In genomic region chr18:58309099-58309498, GRCh38 we compare ENCODE assay signal across 16 cellular contexts.
A peak's percentile ranks its signal among the peaks of the same experiment; 100 is the strongest.
DNase-seq lines count a peak whose midpoint lies in the region; ATAC-seq and TF ChIP-seq lines count a peak whose summit lies in the region.
"Had no signal": no experiment of that assay in that cellular context is flagged by ENCODE, and none has a peak within 500 bp of the region (broad histone marks: within the 10 kb centered on the region; RNA-seq: fewer than 3 reads in every experiment).

No MANE protein-coding gene starts in this region.

- H2BK15ac ChIP-seq in neuronal stem cell (ENCODE audit: low read length) = no peak overlapping the region

- H3K4me3 ChIP-seq in left ventricle myocardium inferior = no peak overlapping the region
- no peak overlapping the region for H3K4me3 ChIP-seq in neuronal stem cell (ENCODE audit: low read length in 2 of 2)
- H3K4me3 ChIP-seq in vagina = no peak overlapping the region

- H2BK5ac ChIP-seq in neuronal stem cell (ENCODE audit: low read length) = no peak overlapping the region

- peaks cover 3% of the 10 kb centered on the region for H3K79me1 ChIP-seq in neuronal stem cell (ENCODE audit: low read depth, low read length)

- H3K36me3 Mint-ChIP-seq in glutamatergic neuron (ENCODE audit: unreplicated experiment) = peaks cover 4% of the 10 kb centered on the region

- H3K27me3 Mint-ChIP-seq in glutamatergic neuron (ENCODE audit: unreplicated experiment) = peaks cover 2% of the 10 kb centered on the region

- H3K14ac ChIP-seq in neuronal stem cell (ENCODE audit: low read length) = peak overlapping the region; percentile 59

- H2AFZ ChIP-seq in neuronal stem cell (ENCODE audit: low read length) = no peak overlapping the region

- no peak for TF ChIP-seq POLR2A in vagina (IDR thresholded peaks at IDR 0.05)

- H2BK120ac ChIP-seq in neuronal stem cell (ENCODE audit: low read depth, low read length) = no peak overlapping the region

- ATAC-seq in Right ventricle myocardium inferior = no peak
- ATAC-seq in HG03039 (IDR thresholded peaks at IDR 0.05; ENCODE audit: unreplicated experiment) = no peak

- H3K27ac ChIP-seq in left ventricle myocardium inferior (replicated peaks) (peak overlapping the region; percentile 82), neuronal stem cell (replicated peaks; ENCODE audit: low read length) (no peak overlapping the region), vagina (peak overlapping the region; percentile 13)

- peak overlapping the region; percentile 68 for H3K27ac Mint-ChIP-seq in glutamatergic neuron (ENCODE audit: unreplicated experiment)

- intact Hi-C loops in left ventricle myocardium inferior (cut with micrococcal nuclease) = no loop called here
- intact Hi-C loops in Right ventricle myocardium inferior (cut with DNase I) = no loop called here
- intact Hi-C loops in vagina (cut with DNase I) = no loop called here

- peak overlapping the region; percentile 35 for H4K91ac ChIP-seq in neuronal stem cell (ENCODE audit: low read depth, low read length, poor library complexity)

- H3K9me3 ChIP-seq in left ventricle myocardium inferior (replicated peaks) = peaks cover 12% of the 10 kb centered on the region
- peaks cover 2 to 8% of the 10 kb centered on the region in 2 donors for H3K9me3 ChIP-seq in neuronal stem cell (replicated peaks in 1 of 2; ENCODE audit: control insufficient read depth in 2 of 2, insufficient read depth in 1 of 2, low read depth in 1 of 2, low read length in 2 of 2)
- no peaks in the 10 kb centered on the region for H3K9me3 ChIP-seq in vagina

- H3K4me1 ChIP-seq in left ventricle myocardium inferior (peaks cover 75% of the 10 kb centered on the region), neuronal stem cell (ENCODE audit: control insufficient read depth in 2 of 2, insufficient read depth in 1 of 2, low read depth in 1 of 2, low read length in 2 of 2) (no peaks in the 10 kb centered on the region), vagina (peaks cover 15% of the 10 kb centered on the region)

- H3K4me3 Mint-ChIP-seq in glutamatergic neuron (ENCODE audit: unreplicated experiment) = no peak overlapping the region
- H3K4me3 Mint-ChIP-seq: nephron had no signal

- no peaks in the 10 kb centered on the region for H3K36me3 ChIP-seq in left ventricle myocardium inferior
- no peaks in the 10 kb centered on the region for H3K36me3 ChIP-seq in neuronal stem cell (replicated peaks in 1 of 2; ENCODE audit: control insufficient read depth in 2 of 2, insufficient read depth in 2 of 2, low read length in 2 of 2)
- no peaks in the 10 kb centered on the region for H3K36me3 ChIP-seq in vagina

- H2AK5ac ChIP-seq in neuronal stem cell (ENCODE audit: low read depth, low read length) = no peak overlapping the region

- H3K4me1 Mint-ChIP-seq in glutamatergic neuron (ENCODE audit: low read depth, unreplicated experiment) = peaks cover 34% of the 10 kb centered on the region

- peak overlapping the region; percentile 21 for H3K23ac ChIP-seq in neuronal stem cell (ENCODE audit: low read depth, low read length, poor library complexity)

- no peak overlapping the region for H3K4me2 ChIP-seq in neuronal stem cell (ENCODE audit: insufficient read depth, low read length, poor library complexity, severe bottlenecking)

- H3K9me3 Mint-ChIP-seq in glutamatergic neuron (ENCODE audit: unreplicated experiment) = peaks cover 10% of the 10 kb centered on the region

- TF ChIP-seq CTCF in left ventricle myocardium inferior (IDR thresholded peaks at IDR 0.05; ENCODE audit: borderline replicate concordance) (no peak), glutamatergic neuron (IDR thresholded peaks at IDR 0.05; ENCODE audit: partially characterized antibody, unreplicated experiment) (no peak), vagina (IDR thresholded peaks at IDR 0.05) (no peak)

- no peak overlapping the region for H4K8ac ChIP-seq in neuronal stem cell (ENCODE audit: low read depth, low read length)

- WGBS in neuronal stem cell (ENCODE audit: extremely low coverage in 2 of 2, insufficient read length in 2 of 2, insufficient replicate concordance in 1 of 2), 2 donors = no CpG with 5 or more reads among the region's 8 CpGs

- DNase-seq in left ventricle myocardium inferior = no peak
- DNase-seq in Right ventricle myocardium inferior (ENCODE audit: missing footprints) = no peak
- no peak for DNase-seq in glutamatergic neuron
- no peak for DNase-seq in neuronal stem cell (ENCODE audit: low spot score)
- no peak for DNase-seq in vagina (ENCODE audit: extremely low spot score in 2 of 2)
- no peak for DNase-seq in pons (ENCODE audit: low spot score)
- DNase-seq in cerebellar nuclear complex (lab: John Stamatoyannopoulos, UW) = no peak
- DNase-seq: activated naive CD4-positive, alpha-beta T cell; anterior cingulate cortex; hypothalamus; islet precursor cell; mesenchymal stem cell; NCI-H1105 treated with DMSO at 0.1 percent for 48 hours; stimulated activated naive CD4-positive, alpha-beta T cell had no signal

- peak overlapping the region; percentile 51 for H3K18ac ChIP-seq in neuronal stem cell (ENCODE audit: low read length)

- peak overlapping the region; percentile 39 for H3K9ac ChIP-seq in neuronal stem cell (ENCODE audit: low read depth, low read length, poor library complexity)

- H3K27me3 ChIP-seq in left ventricle myocardium inferior (ENCODE audit: low read depth) (no peaks in the 10 kb centered on the region), neuronal stem cell (ENCODE audit: control insufficient read depth in 3 of 3, insufficient read depth in 3 of 3, low read depth in 1 of 3, low read length in 3 of 3) (no peaks in the 10 kb centered on the region), vagina (no peaks in the 10 kb centered on the region)

- no peak overlapping the region for H3K4ac ChIP-seq in neuronal stem cell (ENCODE audit: low read length)

- H2BK12ac ChIP-seq in neuronal stem cell (ENCODE audit: low read length) = no peak overlapping the region
